In the genomic region with DNA sequence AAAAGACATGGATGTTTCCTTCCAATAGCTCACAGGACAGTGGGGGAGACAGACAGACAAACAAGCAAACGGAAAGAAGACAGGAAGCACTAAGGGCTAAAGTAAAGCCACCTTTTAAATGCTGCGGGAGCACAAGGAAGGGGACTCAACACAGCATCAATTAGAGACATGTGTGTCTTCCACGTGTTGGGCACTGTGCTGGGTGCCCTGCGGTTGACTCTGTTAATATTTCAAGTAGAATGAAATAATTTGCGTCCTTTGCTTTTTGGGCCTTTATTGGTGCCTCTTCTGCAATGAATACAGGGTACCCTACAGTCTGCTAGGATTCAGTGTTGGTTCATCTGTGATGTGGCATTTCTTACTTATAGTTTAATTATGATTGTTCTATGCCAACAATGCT, we compare ENCODE assay signal across 27 cellular contexts.
A peak's percentile ranks its signal among the peaks of the same experiment; 100 is the strongest.
DNase-seq lines count a peak whose midpoint lies in the region; ATAC-seq and TF ChIP-seq lines count a peak whose summit lies in the region.
"Had no signal": no experiment of that assay in that cellular context is flagged by ENCODE, and none has a peak within 500 bp of the region (broad histone marks: within the 10 kb centered on the region; RNA-seq: fewer than 3 reads in every experiment).

No MANE protein-coding gene starts in this region.

- no peaks in the 10 kb centered on the region for H3K79me2 ChIP-seq in OCI-LY3 (ENCODE audit: low read length)

- H3K27ac ChIP-seq in OCI-LY3 (ENCODE audit: low read length), result no peak overlapping the region
- peak overlapping the region; percentile 77 for H3K27ac ChIP-seq in epithelial cell of prostate
- H3K27ac ChIP-seq in lower lobe of right lung, result peak overlapping the region; percentile 20
- H3K27ac ChIP-seq in upper lobe of right lung, result no peak overlapping the region
- H3K27ac ChIP-seq: breast epithelium, HL-60, uterus had no signal

- H4K20me1 ChIP-seq in OCI-LY3 (ENCODE audit: insufficient read depth, low read length), result no peaks in the 10 kb centered on the region

- in situ Hi-C loops in Caki2 (cut with HindIII; ENCODE audit: low pct_unique_long_range_greater_than_20kb, low sequenced_read_pairs), result no loop called here

- H3K4me3 ChIP-seq in OCI-LY3 (ENCODE audit: low read length) (no peak overlapping the region), lower lobe of right lung (no peak overlapping the region), upper lobe of right lung (no peak overlapping the region)
- H3K4me3 ChIP-seq: breast epithelium, uterus had no signal

- DNase-seq in Caki2 (ENCODE audit: low read depth) (peak; percentile 70), epithelial cell of prostate (ENCODE audit: low read depth, low spot score) (no peak), lower lobe of right lung (no peak), NCI-H446 treated with DMSO at 0.1 percent for 48 hours (lab: John Stamatoyannopoulos, UW) (no peak), upper lobe of right lung (no peak)
- DNase-seq: activated CD4-positive, alpha-beta T cell treated with anti-CD3 and anti-CD28 coated beads, Interleukin-2, amount 10 ng/mL, durations not matched to agents 24 days and 14 days; activated CD8-positive, alpha-beta memory T cell treated with anti-CD3 and anti-CD28 coated beads for 24 hours; activated naive CD4-positive, alpha-beta T cell treated with anti-CD3 and anti-CD28 coated beads, Interleukin-2, amount 50 U/mL, for 16 hours; activated T-cell treated with anti-CD3 and anti-CD28 coated beads for 4 hours; amniotic stem cell; CD4-positive, CD25-positive, alpha-beta regulatory T cell; DND-41; GF-D8; glutamatergic neuron; midbrain; naive B cell; NCI-H1930; NCI-H524; SHP77 treated with DMSO at 0.1 percent for 48 hours; stimulated activated naive CD4-positive, alpha-beta T cell treated with Interleukin-2 at 50 U/mL for 16 hours; uterus had no signal

- H3K9me3 ChIP-seq in OCI-LY3 (ENCODE audit: insufficient read depth, low read length) (no peaks in the 10 kb centered on the region), lower lobe of right lung (no peaks in the 10 kb centered on the region), upper lobe of right lung (no peaks in the 10 kb centered on the region)
- H3K9me3 ChIP-seq: uterus had no signal

- TF ChIP-seq CTCF in OCI-LY3 (IDR thresholded peaks at IDR 0.05; ENCODE audit: low read depth, low read length), result no peak
- TF ChIP-seq CTCF in lower lobe of right lung (IDR thresholded peaks at IDR 0.05), result no peak
- no peak for TF ChIP-seq CTCF in upper lobe of right lung (IDR thresholded peaks at IDR 0.05)

- intact Hi-C loops in lower lobe of right lung (cut with DNase I), result no loop called here
- intact Hi-C loops in upper lobe of right lung (cut with DNase I), result no loop called here

- H3K27me3 ChIP-seq in OCI-LY3 (ENCODE audit: low read depth, low read length) (no peaks in the 10 kb centered on the region), lower lobe of right lung (ENCODE audit: low read depth) (no peaks in the 10 kb centered on the region), upper lobe of right lung (no peaks in the 10 kb centered on the region)
- H3K27me3 ChIP-seq: breast epithelium, uterus had no signal

- no peak overlapping the region for H3K4me2 ChIP-seq in OCI-LY3 (ENCODE audit: low read length)

- H3K36me3 ChIP-seq in OCI-LY3 (replicated peaks; ENCODE audit: low read depth, low read length), result no peaks in the 10 kb centered on the region
- H3K36me3 ChIP-seq in lower lobe of right lung, result no peaks in the 10 kb centered on the region
- H3K36me3 ChIP-seq in upper lobe of right lung, result no peaks in the 10 kb centered on the region
- H3K36me3 ChIP-seq: breast epithelium, uterus had no signal

- ATAC-seq in lower lobe of right lung (peak in 1 of 2 donors; percentile 11), GM19324 (IDR thresholded peaks at IDR 0.05; ENCODE audit: low FRiP score, unreplicated experiment) (no peak), GM21447 (IDR thresholded peaks at IDR 0.05; ENCODE audit: unreplicated experiment) (no peak), upper lobe of right lung (no peak)
- ATAC-seq: Panc1 had no signal

- peak overlapping the region; percentile 33; the same call in 1 of the 2 replicates for H2AFZ ChIP-seq in OCI-LY3 (ENCODE audit: low read depth, low read length)

- no peak overlapping the region for H3K9ac ChIP-seq in OCI-LY3 (ENCODE audit: low read length)

- H3K4me1 ChIP-seq in OCI-LY3 (ENCODE audit: low read length) (no peaks in the 10 kb centered on the region), lower lobe of right lung (no peaks in the 10 kb centered on the region), upper lobe of right lung (no peaks in the 10 kb centered on the region)
- H3K4me1 ChIP-seq: breast epithelium, uterus had no signal

Comparison
In these comparisons a context has a peak if more than half of its experiments do, and no peak if none do; other contexts are left out.
1. H3K27ac ChIP-seq: peak in epithelial cell of prostate (single experiment) and lower lobe of right lung (single experiment); none in OCI-LY3 (single experiment) and upper lobe of right lung (single experiment).